ENCODE assay signal across 1 cellular context in the genomic region with DNA sequence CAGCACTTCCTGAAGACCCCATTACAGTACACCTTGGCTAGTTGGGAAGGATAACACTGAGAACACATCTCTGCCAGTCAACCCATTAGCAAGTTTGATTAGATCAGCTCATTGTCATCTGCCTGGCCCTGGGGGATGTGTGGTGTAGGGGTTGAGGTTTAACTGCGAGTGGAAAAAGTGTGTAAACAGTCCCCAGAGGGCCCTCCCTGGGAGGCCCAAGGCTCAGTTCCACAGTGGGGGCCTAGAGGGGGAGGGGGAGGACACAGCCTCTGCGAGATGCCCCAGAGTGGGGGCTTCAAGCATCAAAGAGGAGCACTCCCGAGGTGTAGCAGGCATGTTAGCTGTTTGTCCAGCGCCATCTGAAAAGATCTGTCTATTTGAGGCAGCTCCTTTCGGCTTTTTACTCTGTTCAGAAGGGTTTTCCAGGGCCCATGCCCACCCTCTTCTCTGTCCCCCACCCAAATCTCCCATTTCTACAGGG.
A peak's percentile ranks its signal among the peaks of the same experiment; 100 is the strongest.
TF ChIP-seq lines count a peak whose summit lies in the region.

No MANE protein-coding gene starts in this region.

TF ChIP-seq in HEK293, 187 proteins besides CTCF, POLR2A, EP300 and RAD21 (continued from another document):
- TF ChIP-seq, protein P1, sequence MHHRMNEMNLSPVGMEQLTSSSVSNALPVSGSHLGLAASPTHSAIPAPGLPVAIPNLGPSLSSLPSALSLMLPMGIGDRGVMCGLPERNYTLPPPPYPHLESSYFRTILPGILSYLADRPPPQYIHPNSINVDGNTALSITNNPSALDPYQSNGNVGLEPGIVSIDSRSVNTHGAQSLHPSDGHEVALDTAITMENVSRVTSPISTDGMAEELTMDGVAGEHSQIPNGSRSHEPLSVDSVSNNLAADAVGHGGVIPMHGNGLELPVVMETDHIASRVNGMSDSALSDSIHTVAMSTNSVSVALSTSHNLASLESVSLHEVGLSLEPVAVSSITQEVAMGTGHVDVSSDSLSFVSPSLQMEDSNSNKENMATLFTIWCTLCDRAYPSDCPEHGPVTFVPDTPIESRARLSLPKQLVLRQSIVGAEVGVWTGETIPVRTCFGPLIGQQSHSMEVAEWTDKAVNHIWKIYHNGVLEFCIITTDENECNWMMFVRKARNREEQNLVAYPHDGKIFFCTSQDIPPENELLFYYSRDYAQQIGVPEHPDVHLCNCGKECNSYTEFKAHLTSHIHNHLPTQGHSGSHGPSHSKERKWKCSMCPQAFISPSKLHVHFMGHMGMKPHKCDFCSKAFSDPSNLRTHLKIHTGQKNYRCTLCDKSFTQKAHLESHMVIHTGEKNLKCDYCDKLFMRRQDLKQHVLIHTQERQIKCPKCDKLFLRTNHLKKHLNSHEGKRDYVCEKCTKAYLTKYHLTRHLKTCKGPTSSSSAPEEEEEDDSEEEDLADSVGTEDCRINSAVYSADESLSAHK (tag by site-specific recombination; IDR thresholded peaks at IDR 0.05), result no peak
- no peak for TF ChIP-seq ZNF138 (tag by site-specific recombination; IDR thresholded peaks at IDR 0.05; ENCODE audit: borderline replicate concordance)
- TF ChIP-seq KLF8 (tag by site-specific recombination; IDR thresholded peaks at IDR 0.05), result no peak
- peak; percentile 39; the same call in 1 of the 2 replicates for TF ChIP-seq ZBTB20 (tag by site-specific recombination; IDR thresholded peaks at IDR 0.05)
- TF ChIP-seq, protein P2, sequence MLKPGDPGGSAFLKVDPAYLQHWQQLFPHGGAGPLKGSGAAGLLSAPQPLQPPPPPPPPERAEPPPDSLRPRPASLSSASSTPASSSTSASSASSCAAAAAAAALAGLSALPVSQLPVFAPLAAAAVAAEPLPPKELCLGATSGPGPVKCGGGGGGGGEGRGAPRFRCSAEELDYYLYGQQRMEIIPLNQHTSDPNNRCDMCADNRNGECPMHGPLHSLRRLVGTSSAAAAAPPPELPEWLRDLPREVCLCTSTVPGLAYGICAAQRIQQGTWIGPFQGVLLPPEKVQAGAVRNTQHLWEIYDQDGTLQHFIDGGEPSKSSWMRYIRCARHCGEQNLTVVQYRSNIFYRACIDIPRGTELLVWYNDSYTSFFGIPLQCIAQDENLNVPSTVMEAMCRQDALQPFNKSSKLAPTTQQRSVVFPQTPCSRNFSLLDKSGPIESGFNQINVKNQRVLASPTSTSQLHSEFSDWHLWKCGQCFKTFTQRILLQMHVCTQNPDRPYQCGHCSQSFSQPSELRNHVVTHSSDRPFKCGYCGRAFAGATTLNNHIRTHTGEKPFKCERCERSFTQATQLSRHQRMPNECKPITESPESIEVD (tag by site-specific recombination; IDR thresholded peaks at IDR 0.05), result no peak
- TF ChIP-seq, protein P3, sequence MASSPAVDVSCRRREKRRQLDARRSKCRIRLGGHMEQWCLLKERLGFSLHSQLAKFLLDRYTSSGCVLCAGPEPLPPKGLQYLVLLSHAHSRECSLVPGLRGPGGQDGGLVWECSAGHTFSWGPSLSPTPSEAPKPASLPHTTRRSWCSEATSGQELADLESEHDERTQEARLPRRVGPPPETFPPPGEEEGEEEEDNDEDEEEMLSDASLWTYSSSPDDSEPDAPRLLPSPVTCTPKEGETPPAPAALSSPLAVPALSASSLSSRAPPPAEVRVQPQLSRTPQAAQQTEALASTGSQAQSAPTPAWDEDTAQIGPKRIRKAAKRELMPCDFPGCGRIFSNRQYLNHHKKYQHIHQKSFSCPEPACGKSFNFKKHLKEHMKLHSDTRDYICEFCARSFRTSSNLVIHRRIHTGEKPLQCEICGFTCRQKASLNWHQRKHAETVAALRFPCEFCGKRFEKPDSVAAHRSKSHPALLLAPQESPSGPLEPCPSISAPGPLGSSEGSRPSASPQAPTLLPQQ (tag by site-specific recombination; IDR thresholded peaks at IDR 0.05), result no peak
- no peak for TF ChIP-seq ZNF140 (tag by site-specific recombination; IDR thresholded peaks at IDR 0.05)
- TF ChIP-seq ZNF776 (tag by site-specific recombination; IDR thresholded peaks at IDR 0.05; ENCODE audit: borderline replicate concordance), result no peak
- no peak for TF ChIP-seq ZNF585B (tag by site-specific recombination; IDR thresholded peaks at IDR 0.05)
- TF ChIP-seq ZNF791 (tag by site-specific recombination; IDR thresholded peaks at IDR 0.05), result no peak
- TF ChIP-seq ZNF324 (tag by site-specific recombination; IDR thresholded peaks at IDR 0.05), result no peak
- TF ChIP-seq, protein P4, sequence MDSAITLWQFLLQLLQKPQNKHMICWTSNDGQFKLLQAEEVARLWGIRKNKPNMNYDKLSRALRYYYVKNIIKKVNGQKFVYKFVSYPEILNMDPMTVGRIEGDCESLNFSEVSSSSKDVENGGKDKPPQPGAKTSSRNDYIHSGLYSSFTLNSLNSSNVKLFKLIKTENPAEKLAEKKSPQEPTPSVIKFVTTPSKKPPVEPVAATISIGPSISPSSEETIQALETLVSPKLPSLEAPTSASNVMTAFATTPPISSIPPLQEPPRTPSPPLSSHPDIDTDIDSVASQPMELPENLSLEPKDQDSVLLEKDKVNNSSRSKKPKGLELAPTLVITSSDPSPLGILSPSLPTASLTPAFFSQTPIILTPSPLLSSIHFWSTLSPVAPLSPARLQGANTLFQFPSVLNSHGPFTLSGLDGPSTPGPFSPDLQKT (IDR thresholded peaks at IDR 0.05; ENCODE audit: borderline replicate concordance, low read depth, low read length), result no peak
- TF ChIP-seq KLF1 (tag by site-specific recombination; IDR thresholded peaks at IDR 0.05), result no peak
- TF ChIP-seq ZNF777 (tag by site-specific recombination; IDR thresholded peaks at IDR 0.05; ENCODE audit: borderline replicate concordance), result no peak
- TF ChIP-seq, protein P5, sequence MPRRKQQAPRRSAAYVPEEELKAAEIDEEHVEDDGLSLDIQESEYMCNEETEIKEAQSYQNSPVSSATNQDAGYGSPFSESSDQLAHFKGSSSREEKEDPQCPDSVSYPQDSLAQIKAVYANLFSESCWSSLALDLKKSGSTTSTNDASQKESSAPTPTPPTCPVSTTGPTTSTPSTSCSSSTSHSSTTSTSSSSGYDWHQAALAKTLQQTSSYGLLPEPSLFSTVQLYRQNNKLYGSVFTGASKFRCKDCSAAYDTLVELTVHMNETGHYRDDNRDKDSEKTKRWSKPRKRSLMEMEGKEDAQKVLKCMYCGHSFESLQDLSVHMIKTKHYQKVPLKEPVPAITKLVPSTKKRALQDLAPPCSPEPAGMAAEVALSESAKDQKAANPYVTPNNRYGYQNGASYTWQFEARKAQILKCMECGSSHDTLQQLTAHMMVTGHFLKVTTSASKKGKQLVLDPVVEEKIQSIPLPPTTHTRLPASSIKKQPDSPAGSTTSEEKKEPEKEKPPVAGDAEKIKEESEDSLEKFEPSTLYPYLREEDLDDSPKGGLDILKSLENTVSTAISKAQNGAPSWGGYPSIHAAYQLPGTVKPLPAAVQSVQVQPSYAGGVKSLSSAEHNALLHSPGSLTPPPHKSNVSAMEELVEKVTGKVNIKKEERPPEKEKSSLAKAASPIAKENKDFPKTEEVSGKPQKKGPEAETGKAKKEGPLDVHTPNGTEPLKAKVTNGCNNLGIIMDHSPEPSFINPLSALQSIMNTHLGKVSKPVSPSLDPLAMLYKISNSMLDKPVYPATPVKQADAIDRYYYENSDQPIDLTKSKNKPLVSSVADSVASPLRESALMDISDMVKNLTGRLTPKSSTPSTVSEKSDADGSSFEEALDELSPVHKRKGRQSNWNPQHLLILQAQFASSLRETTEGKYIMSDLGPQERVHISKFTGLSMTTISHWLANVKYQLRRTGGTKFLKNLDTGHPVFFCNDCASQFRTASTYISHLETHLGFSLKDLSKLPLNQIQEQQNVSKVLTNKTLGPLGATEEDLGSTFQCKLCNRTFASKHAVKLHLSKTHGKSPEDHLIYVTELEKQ (tag by site-specific recombination; IDR thresholded peaks at IDR 0.05; ENCODE audit: borderline replicate concordance), result no peak
- TF ChIP-seq, protein P6, sequence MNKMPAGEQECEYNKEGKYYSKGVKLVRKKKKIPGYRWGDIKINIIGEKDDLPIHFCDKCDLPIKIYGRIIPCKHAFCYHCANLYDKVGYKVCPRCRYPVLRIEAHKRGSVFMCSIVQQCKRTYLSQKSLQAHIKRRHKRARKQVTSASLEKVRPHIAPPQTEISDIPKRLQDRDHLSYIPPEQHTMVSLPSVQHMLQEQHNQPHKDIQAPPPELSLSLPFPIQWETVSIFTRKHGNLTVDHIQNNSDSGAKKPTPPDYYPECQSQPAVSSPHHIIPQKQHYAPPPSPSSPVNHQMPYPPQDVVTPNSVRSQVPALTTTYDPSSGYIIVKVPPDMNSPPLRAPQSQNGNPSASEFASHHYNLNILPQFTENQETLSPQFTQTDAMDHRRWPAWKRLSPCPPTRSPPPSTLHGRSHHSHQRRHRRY (tag by site-specific recombination; IDR thresholded peaks at IDR 0.05), result no peak
- no peak for TF ChIP-seq ZNF660 (tag by site-specific recombination; IDR thresholded peaks at IDR 0.05)
